ENCODE assay signal across 8 cellular contexts in genomic region chr7:94003446-94004023, GRCh38. TPM values are rescaled to one million over a fixed set of nuclear protein-coding genes. Genes with fewer than 3 reads are reported as not detected.
DNase-seq lines count a peak whose midpoint lies in the region; ATAC-seq and TF ChIP-seq lines count a peak whose summit lies in the region.

No MANE protein-coding gene starts in this region.

- H3K27ac ChIP-seq in DND-41 (ENCODE audit: low read length) (peak overlapping the region; percentile 70), VCaP (peak overlapping the region; percentile 71), ovary (peak overlapping the region; percentile 56 to 77)

- intact Hi-C loops in ovary (cut with DNase I), result loop anchor here in 1 of 4 donors (10.0 kb wide), 1 partner anchor 99 kb away; the partner anchor contains the start of gene GNGT1

- TF ChIP-seq CTCF in DND-41 (IDR thresholded peaks at IDR 0.05; ENCODE audit: borderline replicate concordance, extremely low read depth, low read length, poor library complexity, severe bottlenecking) (no peak), VCaP (conservative IDR thresholded peaks at IDR 0.05) (no peak), fibroblast of the aortic adventitia (IDR thresholded peaks at IDR 0.05; ENCODE audit: insufficient read depth, low read length) (no peak), ovary (IDR thresholded peaks at IDR 0.05) (no peak)

- H3K9ac ChIP-seq in DND-41 (ENCODE audit: low read depth, low read length), result peak overlapping the region; percentile 69

- H3K9me3 ChIP-seq in DND-41 (ENCODE audit: insufficient read depth, low read length, severe bottlenecking) (no peaks in the 10 kb centered on the region), ovary (no peaks in the 10 kb centered on the region)

- H3K27me3 ChIP-seq in DND-41 (ENCODE audit: insufficient read depth, low read length, poor library complexity), result no peaks in the 10 kb centered on the region
- H3K27me3 ChIP-seq in ovary, result no peaks in the 10 kb centered on the region

- peak; percentile 47 for ATAC-seq in DND-41 (ENCODE audit: insufficient read depth, low read depth)
- peak; percentile 32 for ATAC-seq in GM19452 (IDR thresholded peaks at IDR 0.05; ENCODE audit: unreplicated experiment)
- peak; percentile 18 for ATAC-seq in HG03442 (IDR thresholded peaks at IDR 0.05; ENCODE audit: unreplicated experiment)

- DNase-seq in DND-41, result peak; percentile 9
- peak; percentile 39 for DNase-seq in fibroblast of the aortic adventitia (ENCODE audit: low read depth)
- no peak for DNase-seq in ovary
- DNase-seq in COLO668 (lab: John Stamatoyannopoulos, UW; ENCODE audit: unreplicated experiment), result no peak
- no peak for DNase-seq in islet precursor cell

- TF ChIP-seq POLR2A in ovary (IDR thresholded peaks at IDR 0.05), result no peak

- WGBS in ovary, 3 donors, result 3 to 4% (median 4%) methylated on average over 16 of the region's 16 CpGs

- peak overlapping the region; percentile 62 to 79 for H3K4me3 ChIP-seq in DND-41 (ENCODE audit: low read depth in 1 of 2, low read length in 2 of 2)
- peak overlapping the region; percentile 91 for H3K4me3 ChIP-seq in fibroblast of the aortic adventitia (ENCODE audit: low read depth, low read length)
- H3K4me3 ChIP-seq in ovary, result peak overlapping the region; percentile 73

- peak overlapping the region; percentile 96 for H2AFZ ChIP-seq in DND-41 (ENCODE audit: low read depth, low read length)

- TF ChIP-seq EP300 in ovary (IDR thresholded peaks at IDR 0.05), result no peak

- H4K20me1 ChIP-seq in DND-41 (ENCODE audit: insufficient read depth, low read length), result no peaks in the 10 kb centered on the region

- H3K36me3 ChIP-seq in DND-41 (ENCODE audit: insufficient read depth, low read length) (no peaks in the 10 kb centered on the region; the same call in 1 of the 2 replicates), ovary (no peaks in the 10 kb centered on the region)

- H3K4me1 ChIP-seq in DND-41 (ENCODE audit: insufficient read depth, low read length) (peaks cover 25% of the 10 kb centered on the region), ovary (ENCODE audit: insufficient read depth) (peaks cover 2% of the 10 kb centered on the region)

- peak overlapping the region; percentile 86 for H3K4me2 ChIP-seq in DND-41 (ENCODE audit: insufficient read depth, low read length)

- H3K79me2 ChIP-seq in DND-41 (ENCODE audit: insufficient read depth, low read length), result peaks cover 42% of the 10 kb centered on the region

RNA-seq across cellular contexts. Expression of gene BET1, which starts 0.6 kb away (rescaled TPM):
- 48.3 and 60.8 TPM in 2 replicates for total RNA-seq in fibroblast of the aortic adventitia (ENCODE audit: low replicate concordance)
- total RNA-seq in ovary, result 10 to 100 TPM; 22.9 to 32.1 (median 26.9) TPM
- 10 to 100 TPM; 26.1 to 35.9 TPM for polyA plus RNA-seq in ovary

Comparison
In these comparisons a context has a peak if more than half of its experiments do, and no peak if none do; other contexts are left out.
1. DNase-seq: peak in DND-41 (single experiment) and fibroblast of the aortic adventitia (single experiment); none in ovary (0 of 5), COLO668 (single experiment) and islet precursor cell (single experiment).
2. Peak in every context shown above with its lines, with median percentiles within 50 percentile points of each other: ATAC-seq, H3K27ac ChIP-seq and H3K4me3 ChIP-seq.